19 cellular contexts compared by ENCODE assay signal in genomic region chr17:56142325-56142724, GRCh38.
DNase-seq lines count a peak whose midpoint lies in the region; ATAC-seq, FAIRE-seq and TF ChIP-seq lines count a peak whose summit lies in the region.
"Had no signal": no experiment of that assay in that cellular context is flagged by ENCODE, and none has a peak within 500 bp of the region (broad histone marks: within the 10 kb centered on the region; RNA-seq: fewer than 3 reads in every experiment).

No MANE protein-coding gene starts in this region.

- no peak for ATAC-seq in HG02623 (IDR thresholded peaks at IDR 0.05; ENCODE audit: unreplicated experiment)
- ATAC-seq: A549 had no signal

- no peak for TF ChIP-seq CTCF in AG04449 (IDR thresholded peaks at IDR 0.05; ENCODE audit: insufficient read depth, low read length, missing control alignments)

- CTCF ChIA-PET in AG04449 (lab: Yijun Ruan, JAX) = interaction anchor here (0.9 to 2.2 kb wide), 4 partner anchors 12 to 177 kb away, joined by 4 to 11 read pairs (median 8); no protein-coding TSS in a partner anchor

- DNase-seq in AG04449 (ENCODE audit: low read depth, low spot score) = peak; percentile 77
- DNase-seq in HS-27A (ENCODE audit: low read depth) = peak; percentile 86
- DNase-seq in astrocyte of the hippocampus (ENCODE audit: low read depth, low spot score) = peak; percentile 84
- peak; percentile 10 for DNase-seq in hepatic stellate cell (ENCODE audit: low spot score)
- no peak for DNase-seq in SHP77 (lab: John Stamatoyannopoulos, UW)
- no peak for DNase-seq in GM19239 (ENCODE audit: insufficient read length, low spot score)
- DNase-seq in MV-4-11 (lab: John Stamatoyannopoulos, UW) = no peak
- DNase-seq: activated CD4-positive, alpha-beta T cell treated with anti-CD3 and anti-CD28 coated beads, Interleukin-2, amount 50 U/mL, for 1 hour; activated naive CD8-positive, alpha-beta T cell treated with anti-CD3 and anti-CD28 coated beads, Interleukin-2, amount 10 ng/mL, durations not matched to agents 7 days and 5 days; activated T-cell treated with anti-CD3 and anti-CD28 coated beads, Interleukin-2, amount 50 U/mL, for 1 hour; left lung; NCI-H1105; NCI-H2171 treated with DMSO at 0.1 percent for 48 hours; SJCRH30; stimulated activated CD4-positive, alpha-beta T cell treated with anti-CD3 and anti-CD28 coated beads, Interleukin-2, amount 100 ng/mL, for 24 hours; testis had no signal

- FAIRE-seq in GM19239 (lab: Jason Lieb, UNC) = no peak
- FAIRE-seq: A549, TTC549 had no signal

- POLR2A ChIA-PET in AG04449 (lab: Yijun Ruan, JAX) = interaction anchor here (0.7 to 1.2 kb wide), 3 partner anchors 15 to 557 kb away, joined by 3 to 6 read pairs (median 3); no protein-coding TSS in a partner anchor

- no peak overlapping the region for H3K4me3 ChIP-seq in AG04449 (ENCODE audit: low read depth, low read length)
- H3K4me3 ChIP-seq: A549, left lung, SJCRH30, testis had no signal

Comparison
In these comparisons a context has a peak if more than half of its experiments do, and no peak if none do; other contexts are left out.
1. DNase-seq: peak in AG04449 (single experiment), HS-27A (single experiment), astrocyte of the hippocampus (single experiment) and hepatic stellate cell (single experiment); none in SHP77 (0 of 2), GM19239 (single experiment) and MV-4-11 (single experiment).